Comparison of ENCODE assay signal across 8 cellular contexts in the genomic region with DNA sequence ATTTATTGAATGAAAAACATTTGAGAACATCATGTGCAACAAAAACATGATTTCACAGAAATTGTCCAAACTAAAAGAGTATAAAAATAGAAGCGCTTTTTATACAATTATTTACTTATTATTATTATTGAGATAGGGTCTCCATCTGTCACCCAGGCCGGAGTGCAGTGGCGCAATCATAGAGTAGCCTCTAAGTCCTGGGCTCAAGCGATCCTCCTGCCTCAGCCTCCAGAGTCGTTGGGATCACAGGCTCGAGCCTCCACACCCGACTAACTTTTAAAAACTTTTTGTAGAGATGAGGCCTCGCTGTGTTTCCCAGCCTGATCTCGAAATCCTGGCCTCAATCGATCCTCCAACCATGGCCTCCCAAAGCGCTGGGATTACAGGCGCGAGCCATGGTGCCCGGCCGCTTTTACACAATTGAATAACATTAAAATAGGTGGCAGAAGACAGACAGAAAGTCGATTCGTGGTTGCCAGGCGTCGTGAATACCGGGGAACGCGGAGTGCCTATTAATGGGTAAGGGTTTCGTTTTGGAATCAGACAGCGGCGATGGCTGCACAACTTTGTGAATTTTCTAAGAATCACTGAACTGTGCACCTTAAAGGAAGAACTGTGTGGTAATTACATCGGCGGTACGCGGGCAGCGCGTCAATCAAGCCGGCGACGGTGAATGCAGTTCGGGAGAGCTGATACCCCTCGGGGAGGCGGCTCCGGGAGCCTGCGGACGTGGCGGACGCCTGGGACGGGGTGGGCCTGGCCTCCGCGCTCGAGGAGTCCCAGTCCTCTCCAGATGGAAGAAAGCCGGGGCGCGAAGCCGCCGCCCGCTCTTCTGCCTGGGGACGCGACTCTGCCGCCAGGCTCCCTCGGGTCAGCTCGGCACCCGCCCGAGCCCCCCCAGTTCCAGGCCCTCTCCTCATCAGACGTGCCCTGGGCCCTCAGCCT. TPM values are rescaled to one million over a fixed set of nuclear protein-coding genes. Genes with fewer than 3 reads are reported as not detected.
DNase-seq lines count a peak whose midpoint lies in the region; ATAC-seq, FAIRE-seq and TF ChIP-seq lines count a peak whose summit lies in the region.

No MANE protein-coding gene starts in this region.

- H3K27ac ChIP-seq in HL-60 (replicated peaks) (peak overlapping the region; percentile 77), astrocyte (ENCODE audit: low read depth, low read length) (peak overlapping the region; percentile 81), skin epidermis (peak overlapping the region; percentile 78 to 98 (median 94))

- no peaks in the 10 kb centered on the region for H3K27me3 ChIP-seq in HL-60 (ENCODE audit: insufficient read depth, poor library complexity, severe bottlenecking)
- no peaks in the 10 kb centered on the region for H3K27me3 ChIP-seq in astrocyte (ENCODE audit: insufficient read depth, low read length)
- H3K27me3 ChIP-seq in iPS-15b (ENCODE audit: control insufficient read depth, insufficient read depth, low read length): peaks cover 22% of the 10 kb centered on the region

- H2AFZ ChIP-seq in astrocyte (ENCODE audit: low read depth, low read length): peak overlapping the region; percentile 53

- H3K36me3 ChIP-seq in astrocyte (ENCODE audit: insufficient read depth, low read length): no peaks in the 10 kb centered on the region
- no peaks in the 10 kb centered on the region for H3K36me3 ChIP-seq in iPS-15b (ENCODE audit: control insufficient read depth, insufficient read depth, low read length)

- peak overlapping the region; percentile 98 for H3K9ac ChIP-seq in astrocyte (ENCODE audit: low read length)
- peak overlapping the region; percentile 54 for H3K9ac ChIP-seq in iPS-15b (ENCODE audit: low read depth, low read length)

- peak; percentile 71 for DNase-seq in DMS53 (lab: John Stamatoyannopoulos, UW)
- DNase-seq in HL-60 (ENCODE audit: low read depth in 1 of 2, low spot score in 1 of 2): peak in 1 of 2 experiments; percentile 45
- DNase-seq in astrocyte (ENCODE audit: low read depth): peak; percentile 34
- DNase-seq in mesenteric fat pad (ENCODE audit: low spot score): no peak

- no peak for FAIRE-seq in astrocyte (lab: Jason Lieb, UNC)

- H3K9me3 ChIP-seq in astrocyte (ENCODE audit: insufficient read depth, low read depth, low read length) (no peaks in the 10 kb centered on the region), iPS-15b (ENCODE audit: control insufficient read depth, insufficient read depth, low read length) (no peaks in the 10 kb centered on the region)

- H3K9me3 Mint-ChIP-seq in astrocyte (ENCODE audit: unreplicated experiment): peaks cover 2% of the 10 kb centered on the region

- H3K79me2 ChIP-seq in astrocyte (ENCODE audit: insufficient read depth, low read length): peaks cover 56% of the 10 kb centered on the region

- peaks cover 48% of the 10 kb centered on the region for H4K20me1 ChIP-seq in astrocyte (ENCODE audit: insufficient read depth, low read length)

- peaks cover 8% of the 10 kb centered on the region for H3K36me3 Mint-ChIP-seq in astrocyte (ENCODE audit: low read depth, unreplicated experiment)

- H3K4me2 ChIP-seq in astrocyte (ENCODE audit: low read length): peak overlapping the region; percentile 99

- H3K4me3 ChIP-seq in HL-60 (replicated peaks; ENCODE audit: insufficient read depth, low read length) (peak overlapping the region; percentile 86), astrocyte (ENCODE audit: insufficient read depth, low read depth, low read length) (peak overlapping the region; percentile 99), iPS-15b (ENCODE audit: low read depth, low read length) (peak overlapping the region; percentile 86), skin epidermis (peak overlapping the region; percentile 59 to 96 (median 89))

- no peaks in the 10 kb centered on the region for H3K27me3 Mint-ChIP-seq in astrocyte (ENCODE audit: low read depth, unreplicated experiment)

- H3K4me1 ChIP-seq in astrocyte (ENCODE audit: insufficient read depth, low read length): peaks cover 13% of the 10 kb centered on the region
- peaks cover 2% of the 10 kb centered on the region for H3K4me1 ChIP-seq in iPS-15b (ENCODE audit: control insufficient read depth, insufficient read depth, low read length)

- no peak for TF ChIP-seq CTCF in HL-60 (IDR thresholded peaks at IDR 0.05; ENCODE audit: insufficient read depth, low read length)
- no peak for TF ChIP-seq CTCF in astrocyte (IDR thresholded peaks at IDR 0.05; ENCODE audit: insufficient read depth, low read depth, low read length)

- ATAC-seq in GM21367 (IDR thresholded peaks at IDR 0.05; ENCODE audit: unreplicated experiment) (peak; percentile 16), SK-N-SH treated with all-trans-retinoic acid at 6 μM for 48 hours (peak; percentile 74)

- H3K27ac Mint-ChIP-seq in astrocyte (ENCODE audit: unreplicated experiment): peak overlapping the region; percentile 90

- peak overlapping the region; percentile 98 for H3K4me3 Mint-ChIP-seq in astrocyte (ENCODE audit: unreplicated experiment)

- H3K4me1 Mint-ChIP-seq in astrocyte (ENCODE audit: low read depth, unreplicated experiment): peaks cover 20% of the 10 kb centered on the region

TF ChIP-seq in SK-N-SH treated with all-trans-retinoic acid at 6 μM for 48 hours, 23 proteins besides CTCF, POLR2A, EP300 and RAD21:
- TF ChIP-seq RARB (CRISPR knock-in tag; IDR thresholded peaks at IDR 0.05) (no peak), CREB5 (CRISPR knock-in tag; IDR thresholded peaks at IDR 0.05; ENCODE audit: low read depth) (no peak)
TF ChIP-seq in SK-N-SH treated with all-trans-retinoic acid at 6 μM for 48 hours: peak in this region for 0.

RNA-seq across cellular contexts. Expression of gene TBC1D20, which starts 0.8 kb away (rescaled TPM):
- 40.6 and 44.8 TPM in 2 replicates for total RNA-seq in astrocyte
- 47.0 TPM for total RNA-seq in mesenteric fat pad

RNA-seq across cellular contexts. Expression of gene RBCK1, which starts 53.4 kb away (rescaled TPM):
- total RNA-seq in astrocyte (124 and 138 TPM in 2 replicates), mesenteric fat pad (60.1 TPM)
